8 cellular contexts compared by ENCODE assay signal in the genomic region with DNA sequence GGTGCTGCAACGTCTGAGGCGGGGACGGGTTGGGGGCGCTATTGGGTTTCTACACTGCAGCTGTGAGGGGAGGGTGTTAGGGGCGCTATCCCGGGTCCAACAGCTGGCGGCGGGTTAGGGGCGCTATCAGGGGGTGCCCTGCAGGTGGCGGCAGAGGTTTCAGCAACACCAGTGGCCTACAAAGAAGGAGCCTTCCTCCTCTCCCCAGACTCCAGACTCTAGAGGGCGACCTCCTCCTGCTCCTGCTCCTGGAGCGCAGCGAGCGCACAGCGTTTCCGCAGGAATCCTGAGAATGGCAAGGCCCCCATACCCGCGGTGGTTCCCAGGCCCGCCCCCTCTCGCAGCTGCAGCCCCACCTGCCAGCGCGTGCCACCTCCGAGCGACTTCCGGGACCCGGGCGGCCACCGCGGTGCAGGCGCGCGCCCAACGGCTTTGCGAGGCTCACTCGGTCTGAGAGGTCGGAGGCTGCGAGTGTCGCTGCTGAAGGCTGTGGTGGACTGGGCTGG. TPM values are rescaled to one million over a fixed set of nuclear protein-coding genes. Genes with fewer than 3 reads are reported as not detected.
DNase-seq lines count a peak whose midpoint lies in the region; ATAC-seq and TF ChIP-seq lines count a peak whose summit lies in the region.
"Not testable (repeated sequence)": the region's sequence is repeated elsewhere in the genome, so short reads cannot be mapped to it uniquely, and the experiment has no call there.

No MANE protein-coding gene starts in this region.

- TF ChIP-seq CTCF in AG10803 (conservative IDR thresholded peaks at IDR 0.05; ENCODE audit: low read length) (peak; percentile 48), kidney epithelial cell (IDR thresholded peaks at IDR 0.05; ENCODE audit: insufficient read depth, low read length, poor library complexity, severe bottlenecking) (peak; percentile 82)

- ATAC-seq in GM18907 (IDR thresholded peaks at IDR 0.05; ENCODE audit: unreplicated experiment) (peak; percentile 95), HG03066 (IDR thresholded peaks at IDR 0.05; ENCODE audit: low read depth, unreplicated experiment) (peak; percentile 90)

- DNase-seq in AG10803 (ENCODE audit: low read depth) (peak; percentile 44), NCI-H2196 treated with DMSO at 0.1 percent for 48 hours (lab: John Stamatoyannopoulos, UW; ENCODE audit: unreplicated experiment) (peak; percentile 20), cerebellar cortex (ENCODE audit: low spot score) (peak; percentile 39), kidney epithelial cell (ENCODE audit: low read depth) (peak; percentile 16)
- DNase-seq in activated CD4-positive, alpha-beta T cell treated with anti-CD3 and anti-CD28 coated beads for 48 hours = peak; percentile 86
- DNase-seq in stimulated activated CD4-positive, alpha-beta T cell treated with anti-CD3 and anti-CD28 coated beads, Interleukin-1b, Interleukin-23, amount 100 ng/mL, for 48 hours = peak; percentile 83

- not testable (repeated sequence) for H3K36me3 ChIP-seq in kidney epithelial cell (ENCODE audit: control insufficient read depth, insufficient read depth, low read length)

- H3K27me3 ChIP-seq in kidney epithelial cell (ENCODE audit: control insufficient read depth, insufficient read depth, low read length) = not testable (repeated sequence)

- H3K4me3 ChIP-seq in AG10803 (ENCODE audit: low read length) (peak overlapping the region; percentile 41), kidney epithelial cell (ENCODE audit: low read depth, low read length) (peak overlapping the region; percentile 50)

RNA-seq across cellular contexts. Expression of a gene that starts 46.5 kb away (rescaled TPM):
- 1.9 and 3.9 TPM in 2 replicates for total RNA-seq in kidney epithelial cell

Comparison
In these comparisons a context has a peak if more than half of its experiments do, and no peak if none do; other contexts are left out.
1. Peak in every context shown above with its lines: DNase-seq, ATAC-seq and H3K4me3 ChIP-seq.
2. DNase-seq: peak in every context shown above with its lines; median percentile 86 in activated CD4-positive, alpha-beta T cell treated with anti-CD3 and anti-CD28 coated beads for 48 hours; 83 in stimulated activated CD4-positive, alpha-beta T cell treated with anti-CD3 and anti-CD28 coated beads, Interleukin-1b, Interleukin-23, amount 100 ng/mL, for 48 hours; 44 in AG10803; 39 in cerebellar cortex; 20 in NCI-H2196 treated with DMSO at 0.1 percent for 48 hours; 16 in kidney epithelial cell.